ENCODE assay signal across 1 cellular context in genomic region chr4:3496021-3496420, GRCh38.
TF ChIP-seq lines count a peak whose summit lies in the region.

No MANE protein-coding gene starts in this region.

TF ChIP-seq in K562, 482 proteins besides CTCF, POLR2A, EP300 and RAD21:
- TF ChIP-seq ZNF717 (CRISPR knock-in tag; IDR thresholded peaks at IDR 0.05): no peak
- no peak for TF ChIP-seq GTF2F1 (IDR thresholded peaks at IDR 0.05; ENCODE audit: low read depth, low read length)
- peak; percentile 33 for TF ChIP-seq POLR2G (IDR thresholded peaks at IDR 0.05; ENCODE audit: low read depth, low read length)
- no peak for TF ChIP-seq HMGN3 (IDR thresholded peaks at IDR 0.05; ENCODE audit: borderline replicate concordance, extremely low read depth, insufficient read length, low read depth, low read length)
TF ChIP-seq in K562: peak in this region for 1.
